ENCODE assay signal across 24 cellular contexts in genomic region chr15:74032606-74033561, GRCh38. TPM values are rescaled to one million over a fixed set of nuclear protein-coding genes. Genes with fewer than 3 reads are reported as not detected.
DNase-seq lines count a peak whose midpoint lies in the region; ATAC-seq and TF ChIP-seq lines count a peak whose summit lies in the region.
"Had no signal": no experiment of that assay in that cellular context is flagged by ENCODE, and none has a peak within 500 bp of the region (broad histone marks: within the 10 kb centered on the region; RNA-seq: fewer than 3 reads in every experiment).

No MANE protein-coding gene starts in this region.

- WGBS in transverse colon (ENCODE audit: low coverage in 1 of 2), 2 donors = 84% methylated on average over 10 of the region's 16 CpGs; no CpG with 5 or more reads in 1 of the 2 donors

- no peak for TF ChIP-seq POLR2A in transverse colon (IDR thresholded peaks at IDR 0.05)

- H3K4me1 ChIP-seq in transverse colon = peaks cover 0 to 8% (median 5%) of the 10 kb centered on the region in 4 donors
- H3K4me1 ChIP-seq: breast epithelium had no signal

- H3K4me3 Mint-ChIP-seq in activated CD8-positive, alpha-beta memory T cell treated with anti-CD3 and anti-CD28 coated beads, Interleukin-2, amount 10 ng/mL, durations not matched to agents 7 days and 5 days = no peak overlapping the region
- no peak overlapping the region for H3K4me3 Mint-ChIP-seq in stimulated activated effector memory CD8-positive, alpha-beta T cell treated with anti-CD3 and anti-CD28 coated beads, Interleukin-12 subunit alpha, Interleukin-12 subunit beta, amount 100 ng/mL, for 72 hours
- H3K4me3 Mint-ChIP-seq: naive thymus-derived CD8-positive, alpha-beta T cell had no signal

- H3K27me3 Mint-ChIP-seq in activated CD8-positive, alpha-beta memory T cell treated with anti-CD3 and anti-CD28 coated beads, Interleukin-2, amount 10 ng/mL, durations not matched to agents 7 days and 5 days = no peaks in the 10 kb centered on the region
- H3K27me3 Mint-ChIP-seq: naive thymus-derived CD8-positive, alpha-beta T cell had no signal

- H3K27ac ChIP-seq in coronary artery (no peak overlapping the region), transverse colon (no peak overlapping the region)
- H3K27ac ChIP-seq: heart left ventricle, SK-N-MC had no signal

- no peak overlapping the region for H3K27ac Mint-ChIP-seq in activated CD8-positive, alpha-beta memory T cell treated with anti-CD3 and anti-CD28 coated beads, Interleukin-2, amount 10 ng/mL, durations not matched to agents 7 days and 5 days
- H3K27ac Mint-ChIP-seq in stimulated activated effector memory CD8-positive, alpha-beta T cell treated with anti-CD3 and anti-CD28 coated beads, Interleukin-12 subunit alpha, Interleukin-12 subunit beta, amount 100 ng/mL, for 72 hours = peak overlapping the region; percentile 85

- ATAC-seq in activated CD8-positive, alpha-beta memory T cell treated with anti-CD3 and anti-CD28 coated beads, Interleukin-2, amount 10 ng/mL, durations not matched to agents 7 days and 5 days = peak; percentile 18
- ATAC-seq in stimulated activated effector memory CD8-positive, alpha-beta T cell treated with anti-CD3 and anti-CD28 coated beads, Interleukin-12 subunit alpha, Interleukin-12 subunit beta, amount 100 ng/mL, for 72 hours = no peak
- ATAC-seq in HG03521 (IDR thresholded peaks at IDR 0.05; ENCODE audit: unreplicated experiment) (no peak), GM19395 (IDR thresholded peaks at IDR 0.05; ENCODE audit: unreplicated experiment) (no peak)
- ATAC-seq: heart left ventricle; naive thymus-derived CD8-positive, alpha-beta T cell had no signal

- H3K4me3 ChIP-seq in coronary artery (no peak overlapping the region), transverse colon (no peak overlapping the region)
- H3K4me3 ChIP-seq: BLaER1 treated with 17β-estradiol and CSF1 and Interleukin-3, amounts not matched to agents 10 nM and 100 nM; breast epithelium; heart left ventricle; SK-N-MC had no signal

- H3K9me3 ChIP-seq in transverse colon = no peaks in the 10 kb centered on the region
- H3K9me3 ChIP-seq: BLaER1 treated with 17β-estradiol and CSF1 and Interleukin-3, amounts not matched to agents 10 nM and 100 nM; breast epithelium; heart left ventricle had no signal

- intact Hi-C loops in transverse colon (cut with DNase I; ENCODE audit: low total_unique reads) = no loop called here

- in situ Hi-C loops in transverse colon (cut with MboI; ENCODE audit: low pct_ligation_motif_present in 1 of 4, low pct_unique_long_range_greater_than_20kb in 1 of 4, low sequenced_read_pairs in 3 of 4) = loop anchor here in 1 of 4 donors (10.0 kb wide), 1 partner anchor 48 kb away; no protein-coding TSS in a partner anchor

- peaks cover 0 to 8% (median 0%) of the 10 kb centered on the region in 4 donors for H3K36me3 ChIP-seq in transverse colon

- no peaks in the 10 kb centered on the region for H3K27me3 ChIP-seq in transverse colon
- H3K27me3 ChIP-seq: BLaER1 treated with 17β-estradiol and CSF1 and Interleukin-3, amounts not matched to agents 10 nM and 100 nM; breast epithelium; heart left ventricle had no signal

- CTCF ChIA-PET in activated CD8-positive, alpha-beta memory T cell treated with anti-CD3 and anti-CD28 coated beads, Interleukin-2, amount 10 ng/mL, durations not matched to agents 7 days and 5 days (lab: Charles Lee) = interaction anchor here (0.9 to 1.8 kb wide), 2 partner anchors 57 to 60 kb away, joined by 4 to 5 read pairs; no protein-coding TSS in a partner anchor

- TF ChIP-seq EP300 in transverse colon (IDR thresholded peaks at IDR 0.05; ENCODE audit: low read depth) = no peak

- H3K36me3 Mint-ChIP-seq in activated CD8-positive, alpha-beta memory T cell treated with anti-CD3 and anti-CD28 coated beads, Interleukin-2, amount 10 ng/mL, durations not matched to agents 7 days and 5 days = peaks cover 60% of the 10 kb centered on the region
- peaks cover 67% of the 10 kb centered on the region for H3K36me3 Mint-ChIP-seq in stimulated activated effector memory CD8-positive, alpha-beta T cell treated with anti-CD3 and anti-CD28 coated beads, Interleukin-12 subunit alpha, Interleukin-12 subunit beta, amount 100 ng/mL, for 72 hours

- DNase-seq in activated CD8-positive, alpha-beta memory T cell treated with anti-CD3 and anti-CD28 coated beads, Interleukin-2, amount 10 ng/mL, durations not matched to agents 7 days and 5 days = no peak
- no peak for DNase-seq in activated CD8-positive, alpha-beta memory T cell treated with anti-CD3 and anti-CD28 coated beads for 24 hours
- DNase-seq in MV-4-11 (lab: John Stamatoyannopoulos, UW) = peak; percentile 57
- DNase-seq in coronary artery (ENCODE audit: low spot score) = peak; percentile 62
- no peak for DNase-seq in stimulated activated effector memory CD8-positive, alpha-beta T cell treated with anti-CD3 and anti-CD28 coated beads, Interleukin-12 subunit alpha, Interleukin-12 subunit beta, amount 100 ng/mL, for 72 hours (ENCODE audit: low spot score in 2 of 2)
- no peak for DNase-seq in transverse colon
- DNase-seq: activated effector memory CD4-positive, alpha-beta T cell treated with Interleukin-2 at 50 U/mL for 16 hours; amniotic stem cell; dermis blood vessel endothelial cell; heart left ventricle; naive thymus-derived CD8-positive, alpha-beta T cell; NCI-H1694 treated with DMSO at 0.1 percent for 48 hours; NCI-H2171 treated with DMSO at 0.1 percent for 48 hours; NCI-H526; stimulated activated CD8-positive, alpha-beta memory T cell treated with anti-CD3 and anti-CD28 coated beads, Interleukin-4, amount 100 ng/mL, for 48 hours had no signal

- no peak for TF ChIP-seq CTCF in coronary artery (IDR thresholded peaks at IDR 0.05)
- TF ChIP-seq CTCF in transverse colon (IDR thresholded peaks at IDR 0.05) = no peak

- H3K9me3 Mint-ChIP-seq in activated CD8-positive, alpha-beta memory T cell treated with anti-CD3 and anti-CD28 coated beads, Interleukin-2, amount 10 ng/mL, durations not matched to agents 7 days and 5 days (ENCODE audit: low read depth) = no peaks in the 10 kb centered on the region
- H3K9me3 Mint-ChIP-seq in stimulated activated effector memory CD8-positive, alpha-beta T cell treated with anti-CD3 and anti-CD28 coated beads, Interleukin-12 subunit alpha, Interleukin-12 subunit beta, amount 100 ng/mL, for 72 hours = no peaks in the 10 kb centered on the region
- H3K9me3 Mint-ChIP-seq: naive thymus-derived CD8-positive, alpha-beta T cell had no signal

- H3K4me1 Mint-ChIP-seq in activated CD8-positive, alpha-beta memory T cell treated with anti-CD3 and anti-CD28 coated beads, Interleukin-2, amount 10 ng/mL, durations not matched to agents 7 days and 5 days = no peaks in the 10 kb centered on the region
- peaks cover 7% of the 10 kb centered on the region for H3K4me1 Mint-ChIP-seq in stimulated activated effector memory CD8-positive, alpha-beta T cell treated with anti-CD3 and anti-CD28 coated beads, Interleukin-12 subunit alpha, Interleukin-12 subunit beta, amount 100 ng/mL, for 72 hours

RNA-seq across cellular contexts. Expression of gene PML, which starts 38.4 kb away (rescaled TPM):
- 100 to 1,000 TPM; 104 to 152 TPM for total RNA-seq in activated CD8-positive, alpha-beta memory T cell treated with anti-CD3 and anti-CD28 coated beads, Interleukin-2, amount 10 ng/mL, durations not matched to agents 7 days and 5 days
- total RNA-seq in transverse colon = 100 to 1,000 TPM in 1 of 4 donors, 10 to 100 TPM in 3; 35.1 to 128 (median 70.0) TPM

RNA-seq across cellular contexts. Expression of gene STOML1, which starts 40.8 kb away (rescaled TPM):
- total RNA-seq in activated CD8-positive, alpha-beta memory T cell treated with anti-CD3 and anti-CD28 coated beads, Interleukin-2, amount 10 ng/mL, durations not matched to agents 7 days and 5 days = 1 to 10 TPM; 7.9 to 8.6 TPM
- total RNA-seq in transverse colon = 10 to 100 TPM in 1 of 4 donors, 1 to 10 TPM in 2, under 1 TPM in 1; 0.75 to 14.6 (median 4.5) TPM

RNA-seq across cellular contexts. Expression of gene GOLGA6A, which starts 49.5 kb away (rescaled TPM):
- total RNA-seq in activated CD8-positive, alpha-beta memory T cell treated with anti-CD3 and anti-CD28 coated beads, Interleukin-2, amount 10 ng/mL, durations not matched to agents 7 days and 5 days = not detected
- not detected for total RNA-seq in transverse colon
- total RNA-seq: dermis blood vessel endothelial cell; fibroblast of villous mesenchyme; H4; heart left ventricle; RPMI7951; T-helper 2 cell treated with Interferon-gamma antibody and Interleukin-4, amounts not matched to agents 100 ng/mL and 5 ng/mL, for 36 hours had no signal

Comparison
In these comparisons a context has a peak if more than half of its experiments do, and no peak if none do; other contexts are left out.
1. DNase-seq: peak in MV-4-11 (single experiment) and coronary artery (single experiment); none in activated CD8-positive, alpha-beta memory T cell treated with anti-CD3 and anti-CD28 coated beads, Interleukin-2, amount 10 ng/mL, durations not matched to agents 7 days and 5 days (single experiment), activated CD8-positive, alpha-beta memory T cell treated with anti-CD3 and anti-CD28 coated beads for 24 hours (single experiment), stimulated activated effector memory CD8-positive, alpha-beta T cell treated with anti-CD3 and anti-CD28 coated beads, Interleukin-12 subunit alpha, Interleukin-12 subunit beta, amount 100 ng/mL, for 72 hours (0 of 2) and transverse colon (single experiment).